In genomic region chr6:26020983-26021349, GRCh38 we compare ENCODE assay signal across 8 cellular contexts. TPM values are rescaled to one million over a fixed set of nuclear protein-coding genes. Genes with fewer than 3 reads are reported as not detected.
DNase-seq lines count a peak whose midpoint lies in the region; ATAC-seq and TF ChIP-seq lines count a peak whose summit lies in the region.

No MANE protein-coding gene starts in this region.

- no peak overlapping the region for H2AFZ ChIP-seq in GM23338

- H3K27me3 Mint-ChIP-seq in GM23338 (ENCODE audit: insufficient read depth, low read depth, poor library complexity), result peaks cover 30% of the 10 kb centered on the region

- no peaks in the 10 kb centered on the region for H3K9me2 ChIP-seq in GM23338 (ENCODE audit: insufficient read depth)

- ATAC-seq in GM23338, result peak; percentile 6

- no peaks in the 10 kb centered on the region; the same call in 2 of the 3 replicates for H3K9me3 Mint-ChIP-seq in GM23338

- peak overlapping the region; percentile 86 for H3K4me2 ChIP-seq in GM23338

- no peaks in the 10 kb centered on the region; the same call in 2 of the 3 replicates for H3K36me3 Mint-ChIP-seq in GM23338 (ENCODE audit: low read depth)

- peak overlapping the region; percentile 100 for H3K27ac Mint-ChIP-seq in GM23338

- TF ChIP-seq CTCF in GM23338 (conservative IDR thresholded peaks at IDR 0.05; ENCODE audit: low read depth in 2 of 2), result no peak
- TF ChIP-seq CTCF in NB4 (IDR thresholded peaks at IDR 0.05; ENCODE audit: low read depth, low read length), result no peak
- TF ChIP-seq CTCF in fibroblast of villous mesenchyme (IDR thresholded peaks at IDR 0.05; ENCODE audit: insufficient read depth, low read depth, low read length), result no peak

- H3K4me1 Mint-ChIP-seq in GM23338, result peaks cover 61% of the 10 kb centered on the region

- H3K4me3 ChIP-seq in GM23338, result peak overlapping the region; percentile 77
- H3K4me3 ChIP-seq in NB4 (ENCODE audit: low read depth, low read length), result peak overlapping the region; percentile 74
- H3K4me3 ChIP-seq in fibroblast of villous mesenchyme (ENCODE audit: low read depth, low read length), result peak overlapping the region; percentile 79

- DNase-seq in ELF-1 (ENCODE audit: low read depth, low spot score) (peak; percentile 91), GM23338 (ENCODE audit: low spot score) (no peak), NB4 (ENCODE audit: low read depth) (peak; percentile 81), fibroblast of villous mesenchyme (ENCODE audit: low read depth) (peak; percentile 77), nucleus accumbens (lab: John Stamatoyannopoulos, UW) (peak in 31 of 56 donors; percentile 11 to 61 (median 40)), SIG-M5 treated with dmso at 0.1 percent for 504 hours (lab: John Stamatoyannopoulos, UW; ENCODE audit: unreplicated experiment) (no peak), SK-N-DZ (ENCODE audit: low spot score) (no peak)
- DNase-seq in activated effector memory CD4-positive, alpha-beta T cell treated with Interleukin-2 at 50 U/mL for 16 hours, result peak; percentile 35

- TF ChIP-seq POLR2A in NB4 (IDR thresholded peaks at IDR 0.05; ENCODE audit: extremely low read depth, insufficient read length), result no peak

- no peaks in the 10 kb centered on the region for H3K79me2 ChIP-seq in GM23338 (replicated peaks; ENCODE audit: insufficient read depth)

- no peaks in the 10 kb centered on the region for H4K20me1 ChIP-seq in GM23338 (replicated peaks; ENCODE audit: insufficient read depth)

- H3K4me1 ChIP-seq in GM23338 (ENCODE audit: insufficient read depth), result peaks cover 38% of the 10 kb centered on the region

- 0 out of 2 replicates have a peak, but pooled peaks cover 7% of the 10 kb centered on the region for H3F3A ChIP-seq in GM23338 (replicated peaks; ENCODE audit: low read depth)

- no peaks in the 10 kb centered on the region for H3K36me3 ChIP-seq in GM23338 (ENCODE audit: insufficient read depth)

- H3K27ac ChIP-seq in GM23338 (ENCODE audit: low read depth), result peak overlapping the region; percentile 99

- H3K27me3 ChIP-seq in GM23338 (ENCODE audit: insufficient read depth), result no peaks in the 10 kb centered on the region

- H3K4me3 Mint-ChIP-seq in GM23338, result peak overlapping the region; percentile 96

TF ChIP-seq in GM23338, 12 proteins besides CTCF, POLR2A, EP300 and RAD21 (continues in another document):
- TF ChIP-seq POLR2AphosphoS5 (IDR thresholded peaks at IDR 0.05; ENCODE audit: low read depth) (no peak), EZH2 (IDR thresholded peaks at IDR 0.05; ENCODE audit: low read depth, unreplicated experiment) (no peak), EZH2phosphoT487 (IDR thresholded peaks at IDR 0.05; ENCODE audit: unreplicated experiment) (no peak), NANOG (IDR thresholded peaks at IDR 0.05; ENCODE audit: borderline replicate concordance) (no peak), CREB1 (CRISPR knock-in tag; IDR thresholded peaks at IDR 0.05; ENCODE audit: low read depth) (no peak), REST (IDR thresholded peaks at IDR 0.05; ENCODE audit: unreplicated experiment) (no peak), JUNB (IDR thresholded peaks at IDR 0.05; ENCODE audit: unreplicated experiment) (no peak), ZNF114 (CRISPR knock-in tag; IDR thresholded peaks at IDR 0.05) (no peak), STAT1 (IDR thresholded peaks at IDR 0.05; ENCODE audit: unreplicated experiment) (no peak), ZNF331 (CRISPR knock-in tag; IDR thresholded peaks at IDR 0.05; ENCODE audit: low read depth) (no peak), ETS1 (IDR thresholded peaks at IDR 0.05) (no peak)

RNA-seq across cellular contexts. Expression of gene TRIM38, which starts 58.4 kb away (rescaled TPM):
- total RNA-seq in GM23338 (2014; rRNA removed; shearing (Covaris generic)), result 0.58 and 0.66 TPM in 2 replicates
- polyA plus RNA-seq in GM23338 (2016; fragmentation: Nextera tagmentation; extraction: Ambion mirVana), result 0.57 and 0.82 TPM in 2 replicates
- total RNA-seq in fibroblast of villous mesenchyme, result 7.7 and 13.8 TPM in 2 replicates
- 0.02 TPM in 1 of 2 replicates, not detected in the other for polyA plus RNA-seq in SK-N-DZ (2014; cell fraction: cytosol; rRNA removed)
- polyA plus RNA-seq in SK-N-DZ (2014; cell fraction: nucleus; rRNA removed), result 0.05 TPM in 1 of 2 replicates, not detected in the other

Comparison
In these comparisons a context has a peak if more than half of its experiments do, and no peak if none do; other contexts are left out.
1. DNase-seq: peak in ELF-1 (single experiment), NB4 (single experiment), activated effector memory CD4-positive, alpha-beta T cell treated with Interleukin-2 at 50 U/mL for 16 hours (single experiment), fibroblast of villous mesenchyme (single experiment) and nucleus accumbens (31 of 56); none in GM23338 (single experiment), SIG-M5 treated with dmso at 0.1 percent for 504 hours (single experiment) and SK-N-DZ (single experiment).
2. Peak in every context shown above with its lines, with median percentiles within 50 percentile points of each other: H3K4me3 ChIP-seq.